In the genomic region with DNA sequence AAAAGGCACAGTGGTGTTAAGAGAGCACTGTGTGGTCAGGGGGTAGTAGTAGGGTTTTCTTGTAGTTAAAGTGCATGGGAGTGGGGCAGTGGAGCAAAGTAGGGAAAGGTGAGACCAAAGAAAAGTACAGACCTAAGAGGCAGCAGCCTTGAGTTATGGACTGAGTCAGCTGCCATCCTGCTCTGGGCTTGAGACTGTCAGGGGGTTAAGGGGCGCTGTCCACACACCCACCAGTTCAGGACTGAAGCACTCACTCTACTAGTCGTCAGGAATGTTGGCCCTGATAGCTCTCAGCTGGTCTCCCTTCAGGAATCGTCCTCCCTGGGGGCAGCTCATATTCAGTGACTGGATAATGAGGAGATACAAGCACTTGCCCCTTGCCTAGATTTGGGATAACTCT, we compare ENCODE assay signal across 16 cellular contexts. TPM values are rescaled to one million over a fixed set of nuclear protein-coding genes. Genes with fewer than 3 reads are reported as not detected.
DNase-seq lines count a peak whose midpoint lies in the region; ATAC-seq, FAIRE-seq and TF ChIP-seq lines count a peak whose summit lies in the region.
"Had no signal": no experiment of that assay in that cellular context is flagged by ENCODE, and none has a peak within 500 bp of the region (broad histone marks: within the 10 kb centered on the region; RNA-seq: fewer than 3 reads in every experiment).

No MANE protein-coding gene starts in this region.

- H4K20me1 ChIP-seq in H1 (replicated peaks in 1 of 2; ENCODE audit: control insufficient read depth in 1 of 2, insufficient read depth in 2 of 2, low read length in 2 of 2), result no peaks in the 10 kb centered on the region

- no peak overlapping the region for H3K4ac ChIP-seq in H1 (replicated peaks; ENCODE audit: insufficient read length, low read depth, low read length)

- no peak overlapping the region for H4K8ac ChIP-seq in H1 (ENCODE audit: extremely low read depth, insufficient read depth, low read length)

- H3K27me3 Mint-ChIP-seq in activated T-cell treated with anti-CD3 and anti-CD28 coated beads, Interleukin-2, amount 50 U/mL, for 4 hours (ENCODE audit: low read depth), result no peaks in the 10 kb centered on the region
- H3K27me3 Mint-ChIP-seq in T-cell (no peaks in the 10 kb centered on the region), progenitor cell of endocrine pancreas (peaks cover 11% of the 10 kb centered on the region)
- H3K27me3 Mint-ChIP-seq in stimulated activated naive B cell treated with anti-CD40 and anti-IgM and Interleukin-4, amounts not matched to agents 10 μg/mL and 1 μg/mL and 100 μg/mL, for 72 hours, result peaks cover 0 to 4% of the 10 kb centered on the region in 2 donors

- H3K9ac ChIP-seq in H1 (replicated peaks in 1 of 4; ENCODE audit: extremely low read depth in 1 of 4, low read depth in 3 of 4, low read length in 3 of 4), result no peak overlapping the region

- WGBS in H1 (ENCODE audit: extremely low coverage in 1 of 2, insufficient coverage in 1 of 2, insufficient read length in 1 of 2, insufficient replicate concordance in 2 of 2, low coverage in 1 of 2, low lambda C conversion rate in 2 of 2, missing lambda C conversion rate in 1 of 2), 2 experiments, result 67% methylated on average over 3 of the region's 3 CpGs; no CpG with 5 or more reads in 1 of the 2 experiments

- no peak overlapping the region for H2BK5ac ChIP-seq in H1 (ENCODE audit: low read depth, low read length)

- H3K4me3 Mint-ChIP-seq in activated T-cell treated with anti-CD3 and anti-CD28 coated beads, Interleukin-2, amount 50 U/mL, for 4 hours, result peak overlapping the region; percentile 49
- H3K4me3 Mint-ChIP-seq in T-cell (no peak overlapping the region), progenitor cell of endocrine pancreas (ENCODE audit: low read depth) (no peak overlapping the region)
- H3K4me3 Mint-ChIP-seq in stimulated activated naive B cell treated with anti-CD40 and anti-IgM and Interleukin-4, amounts not matched to agents 10 μg/mL and 1 μg/mL and 100 μg/mL, for 72 hours, result no peak overlapping the region

- CTCF ChIA-PET in T-cell (lab: Charles Lee) (interaction anchor here in 1 of 2 donors (0.6 kb wide), 1 partner anchor 781 kb away, joined by 7 read pairs; no protein-coding TSS in a partner anchor), H1 (lab: Charles Lee; ENCODE audit: partially characterized antibody) (interaction anchor here (0.6 to 5.9 kb wide), 9 partner anchors 11 to 98 kb away, joined by 3 to 34 read pairs (median 3); no protein-coding TSS in a partner anchor)

- POLR2A ChIA-PET in T-cell (lab: Charles Lee) (interaction anchor here in 1 of 2 donors (0.6 kb wide), 1 partner anchor 34 kb away, joined by 7 read pairs; no protein-coding TSS in a partner anchor), H1 (lab: Charles Lee; ENCODE audit: partially characterized antibody) (no interaction called here)

- H4K91ac ChIP-seq in H1 (replicated peaks; ENCODE audit: insufficient read length, low read length), result no peak overlapping the region

- H3K56ac ChIP-seq in H1 (replicated peaks; ENCODE audit: insufficient read length, low read depth, low read length), result no peak overlapping the region

- peaks cover 17% of the 10 kb centered on the region for H3K36me3 Mint-ChIP-seq in activated T-cell treated with anti-CD3 and anti-CD28 coated beads, Interleukin-2, amount 50 U/mL, for 4 hours (ENCODE audit: insufficient read depth)
- H3K36me3 Mint-ChIP-seq in T-cell (peaks cover 14% of the 10 kb centered on the region), progenitor cell of endocrine pancreas (ENCODE audit: insufficient read depth) (no peaks in the 10 kb centered on the region)
- H3K36me3 Mint-ChIP-seq in stimulated activated naive B cell treated with anti-CD40 and anti-IgM and Interleukin-4, amounts not matched to agents 10 μg/mL and 1 μg/mL and 100 μg/mL, for 72 hours, result peaks cover 0 to 1% of the 10 kb centered on the region in 2 donors

- no peaks in the 10 kb centered on the region for H3K27me3 ChIP-seq in H1 (replicated peaks in 1 of 4; ENCODE audit: control insufficient read depth in 3 of 4, extremely low read depth in 1 of 4, insufficient read depth in 3 of 4, low read length in 3 of 4)
- H3K27me3 ChIP-seq: hepatocyte had no signal

- no peak for TF ChIP-seq POLR2A in H1 (IDR thresholded peaks at IDR 0.05; ENCODE audit: control extremely low read depth in 1 of 2, low read depth in 2 of 2, low read length in 2 of 2)

- H3K27ac ChIP-seq in H1 (ENCODE audit: low read depth, low read length), result no peak overlapping the region
- H3K27ac ChIP-seq: hepatocyte, left ventricle myocardium inferior, VCaP had no signal

- H3K9me3 Mint-ChIP-seq in activated T-cell treated with anti-CD3 and anti-CD28 coated beads, Interleukin-2, amount 50 U/mL, for 4 hours, result peaks cover under 1% of the 10 kb centered on the region
- no peaks in the 10 kb centered on the region for H3K9me3 Mint-ChIP-seq in T-cell
- H3K9me3 Mint-ChIP-seq in stimulated activated naive B cell treated with anti-CD40 and anti-IgM and Interleukin-4, amounts not matched to agents 10 μg/mL and 1 μg/mL and 100 μg/mL, for 72 hours, result no peaks in the 10 kb centered on the region
- H3K9me3 Mint-ChIP-seq in progenitor cell of endocrine pancreas (ENCODE audit: low read depth), result no peaks in the 10 kb centered on the region

- no peak overlapping the region for H3K4me2 ChIP-seq in H1 (ENCODE audit: insufficient read depth in 1 of 2, low read depth in 2 of 2, low read length in 2 of 2)
- H3K4me2 ChIP-seq: hepatocyte had no signal

- no peaks in the 10 kb centered on the region for H3K23me2 ChIP-seq in H1 (ENCODE audit: low read depth, low read length)

- TF ChIP-seq EP300 in H1 (IDR thresholded peaks at IDR 0.05; ENCODE audit: borderline replicate concordance in 1 of 2, low read depth in 2 of 2, low read length in 2 of 2), result no peak

- no peaks in the 10 kb centered on the region; a peak in 2 of 7 replicates for H3K4me1 ChIP-seq in H1 (replicated peaks in 1 of 4; ENCODE audit: control insufficient read depth in 3 of 4, insufficient read depth in 4 of 4, low read length in 3 of 4)

- H3K18ac ChIP-seq in H1 (ENCODE audit: extremely low read depth, low read length), result 0 out of 2 replicates have a peak overlapping the region, but pooled peaks have one; percentile 33

- no peaks in the 10 kb centered on the region for H3K9me3 ChIP-seq in H1 (ENCODE audit: insufficient read depth in 2 of 2, low read depth in 1 of 2, low read length in 1 of 2)
- H3K9me3 ChIP-seq: left ventricle myocardium inferior had no signal

- ATAC-seq in activated T-cell treated with anti-CD3 and anti-CD28 coated beads, Interleukin-2, amount 50 U/mL, for 4 hours, result no peak
- ATAC-seq in T-cell (replicated peaks in 1 of 4) (no peak), HG03378 (IDR thresholded peaks at IDR 0.05; ENCODE audit: unreplicated experiment) (no peak)
- peak; percentile 31 to 42 for ATAC-seq in stimulated activated naive B cell treated with anti-CD40 and anti-IgM and Interleukin-4, amounts not matched to agents 10 μg/mL and 1 μg/mL and 100 μg/mL, for 72 hours (replicated peaks)

- FAIRE-seq in H1 (lab: Jason Lieb, UNC), result peak; percentile 63

- H3K4me3 ChIP-seq in H1 (ENCODE audit: extremely low read depth in 1 of 4, insufficient read depth in 2 of 4, low read depth in 3 of 4, low read length in 4 of 4), result no peak overlapping the region
- H3K4me3 ChIP-seq: hepatocyte, left ventricle myocardium inferior had no signal

- no peak overlapping the region for H3K23ac ChIP-seq in H1 (ENCODE audit: insufficient read length)

- H3K4me1 Mint-ChIP-seq in activated T-cell treated with anti-CD3 and anti-CD28 coated beads, Interleukin-2, amount 50 U/mL, for 4 hours (ENCODE audit: low read depth), result peaks cover 62% of the 10 kb centered on the region
- H3K4me1 Mint-ChIP-seq in T-cell, result peaks cover 40 to 66% (median 46%) of the 10 kb centered on the region in 3 donors
- peaks cover 6 to 13% of the 10 kb centered on the region in 2 donors for H3K4me1 Mint-ChIP-seq in stimulated activated naive B cell treated with anti-CD40 and anti-IgM and Interleukin-4, amounts not matched to agents 10 μg/mL and 1 μg/mL and 100 μg/mL, for 72 hours
- H3K4me1 Mint-ChIP-seq in progenitor cell of endocrine pancreas (ENCODE audit: low read depth), result no peaks in the 10 kb centered on the region

- no peak overlapping the region for H2BK120ac ChIP-seq in H1 (replicated peaks; ENCODE audit: low read depth, low read length)

- H3K14ac ChIP-seq in H1 (ENCODE audit: insufficient read length), result no peak overlapping the region

- H3K79me1 ChIP-seq in H1 (ENCODE audit: low read depth, low read length), result no peaks in the 10 kb centered on the region

- no peak for DNase-seq in activated T-cell treated with anti-CD3 and anti-CD28 coated beads, Interleukin-2, amount 50 U/mL, for 4 hours
- no peak for DNase-seq in activated T-cell treated with anti-CD3 and anti-CD28 coated beads, Interleukin-2, amount 50 U/mL, for 1 hour
- DNase-seq in T-cell (no peak), H1 (ENCODE audit: low read depth in 1 of 2, low spot score in 2 of 2) (peak in 1 of 2 experiments; percentile 48), progenitor cell of endocrine pancreas (ENCODE audit: low spot score, unreplicated experiment) (no peak), NCI-H2081 (lab: John Stamatoyannopoulos, UW) (no peak)
- no peak for DNase-seq in stimulated activated naive B cell treated with anti-CD40 and anti-IgM and Interleukin-4, amounts not matched to agents 10 μg/mL and 1 μg/mL and 100 μg/mL, for 72 hours
- DNase-seq: COR-L47, GDM1, left ventricle myocardium inferior, NCI-H2029, NCI-H526 had no signal

- no peaks in the 10 kb centered on the region for H3K36me3 ChIP-seq in H1 (ENCODE audit: control insufficient read depth in 2 of 4, insufficient read depth in 4 of 4, low read length in 3 of 4)
- H3K36me3 ChIP-seq: left ventricle myocardium inferior had no signal

- no peak overlapping the region for H2BK20ac ChIP-seq in H1 (ENCODE audit: low read length)

- H2BK15ac ChIP-seq in H1 (ENCODE audit: low read length), result no peak overlapping the region

- no peaks in the 10 kb centered on the region for H3K79me2 ChIP-seq in H1 (ENCODE audit: control insufficient read depth in 1 of 2, insufficient read depth in 2 of 2, low read length in 2 of 2)
- H3K79me2 ChIP-seq: hepatocyte had no signal

- H4K5ac ChIP-seq in H1 (ENCODE audit: insufficient read length, low read depth, low read length), result no peak overlapping the region

- no peak overlapping the region for H2BK12ac ChIP-seq in H1 (ENCODE audit: low read depth, low read length)

- TF ChIP-seq RAD21 in H1 (IDR thresholded peaks at IDR 0.05 in 1 of 2, conservative IDR thresholded peaks at IDR 0.05 in 1 of 2; ENCODE audit: low read depth in 2 of 2, low read length in 2 of 2), result no peak

- no peak overlapping the region for H2AFZ ChIP-seq in H1 (ENCODE audit: low read length)
- H2AFZ ChIP-seq: hepatocyte had no signal

- peak overlapping the region; percentile 4 to 72 for H3K27ac Mint-ChIP-seq in T-cell
- no peak overlapping the region for H3K27ac Mint-ChIP-seq in stimulated activated naive B cell treated with anti-CD40 and anti-IgM and Interleukin-4, amounts not matched to agents 10 μg/mL and 1 μg/mL and 100 μg/mL, for 72 hours
- H3K27ac Mint-ChIP-seq in progenitor cell of endocrine pancreas, result no peak overlapping the region

- H2AK5ac ChIP-seq in H1 (ENCODE audit: low read depth, low read length), result no peak overlapping the region

- TF ChIP-seq CTCF in H1 (IDR thresholded peaks at IDR 0.05; ENCODE audit: control extremely low read depth in 1 of 3, insufficient read depth in 1 of 3, low read depth in 1 of 3, low read length in 3 of 3), result peak in 1 of 3 experiments; percentile 8; a peak in 1 of 4 replicates
- no peak for TF ChIP-seq CTCF in progenitor cell of endocrine pancreas (IDR thresholded peaks at IDR 0.05; ENCODE audit: unreplicated experiment)

RNA-seq across cellular contexts. Expression of a gene that starts 7.9 kb away (rescaled TPM):
- 100 to 1,000 TPM in 1 of 3 donors, 10 to 100 TPM in 2; 65.3 to 131 (median 86.3) TPM for total RNA-seq in activated T-cell treated with anti-CD3 and anti-CD28 coated beads, Interleukin-2, amount 50 U/mL, for 4 hours
- 10 to 100 TPM; 37.4 to 85.4 (median 74.8) TPM for total RNA-seq in T-cell
- total RNA-seq in H1 (2021; fragmentation: NEBNext Ultra II Directional; extraction: Animal tissue kit (Norgen Biotek cat#: 25700)), result 0.10 and 0.11 TPM in 2 replicates
- polyA plus RNA-seq in H1 (2011; rRNA removed), result 0.08 and 0.15 TPM in 2 replicates
- 0.13 TPM for polyA plus RNA-seq in H1 (2011; cell fraction: cytosol; rRNA removed)
- 0.13 TPM for polyA plus RNA-seq in H1 (2011; cell fraction: nucleus; rRNA removed)
- 0.07 to 0.11 TPM in 2 of 4 replicates, not detected in the others for polyA plus RNA-seq in H1 (2012, experiment 1 of 2)
- polyA plus RNA-seq in H1 (2012, experiment 2 of 2), result not detected
- 0.08 TPM for polyA plus RNA-seq in H1 (2013, experiment 1 of 2)
- polyA plus RNA-seq in H1 (2013, experiment 2 of 2), result 0.04 TPM
- 0.13 and 0.37 TPM in 2 replicates for polyA minus RNA-seq in H1 (2011; rRNA and poly(A)+ RNA removed)
- not detected for polyA minus RNA-seq in H1 (2011; cell fraction: cytosol; rRNA and poly(A)+ RNA removed)
- polyA minus RNA-seq in H1 (2011; cell fraction: nucleus; rRNA and poly(A)+ RNA removed), result 0.50 TPM
- total RNA-seq in progenitor cell of endocrine pancreas, result not detected in 2 replicates
- total RNA-seq: fibroblast of lung, left ventricle myocardium inferior had no signal
- polyA plus RNA-seq: fibroblast of lung, hepatocyte had no signal

Comparison
In these comparisons a context has a peak if more than half of its experiments do, and no peak if none do; other contexts are left out.
1. ATAC-seq: peak in stimulated activated naive B cell treated with anti-CD40 and anti-IgM and Interleukin-4, amounts not matched to agents 10 μg/mL and 1 μg/mL and 100 μg/mL, for 72 hours (2 of 2); none in activated T-cell treated with anti-CD3 and anti-CD28 coated beads, Interleukin-2, amount 50 U/mL, for 4 hours (0 of 2), T-cell (0 of 4) and HG03378 (single experiment).
2. H3K27ac Mint-ChIP-seq: peak in T-cell (2 of 2); none in stimulated activated naive B cell treated with anti-CD40 and anti-IgM and Interleukin-4, amounts not matched to agents 10 μg/mL and 1 μg/mL and 100 μg/mL, for 72 hours (single experiment) and progenitor cell of endocrine pancreas (single experiment).
3. RNA of a gene that starts 7.9 kb away (total RNA-seq): 65.3 to 131 TPM in activated T-cell treated with anti-CD3 and anti-CD28 coated beads, Interleukin-2, amount 50 U/mL, for 4 hours and 37.4 to 85.4 TPM in T-cell; 0.10 to 0.11 TPM in H1 and not detected in progenitor cell of endocrine pancreas; every median in the first group is over 10 times any median in the second.